ENCODE assay signal across 8 cellular contexts in genomic region chr19:29714953-29715694, GRCh38.
A peak's percentile ranks its signal among the peaks of the same experiment; 100 is the strongest.
DNase-seq lines count a peak whose midpoint lies in the region; ATAC-seq lines count a peak whose summit lies in the region.

TSS of gene C19orf12 (minus strand) at chr19:29715261. CDS start at chr19:29708413, 6,848 bp downstream.

- ATAC-seq in HG02938 (IDR thresholded peaks at IDR 0.05; ENCODE audit: unreplicated experiment): peak; percentile 55

- DNase-seq in activated T-cell treated with anti-CD3 and anti-CD28 coated beads for 1 hour (ENCODE audit: low read depth) (peak; percentile 33), NCI-H2196 (lab: John Stamatoyannopoulos, UW; ENCODE audit: unreplicated experiment) (peak; percentile 53), medulla oblongata (ENCODE audit: extremely low spot score) (peak; percentile 51)
- DNase-seq in activated T-cell treated with anti-CD3 and anti-CD28 coated beads, Interleukin-2, amount 50 U/mL, for 1 hour: no peak
- DNase-seq in activated CD4-positive, alpha-beta T cell treated with anti-CD3 and anti-CD28 coated beads, Interleukin-2, amount 50 U/mL, for 4 hours: peak; percentile 53 to 57
- peak; percentile 51 for DNase-seq in effector CD8-positive, alpha-beta T cell (lab: John Stamatoyannopoulos, UW)
- peak; percentile 30 for DNase-seq in stimulated activated CD8-positive, alpha-beta memory T cell treated with anti-CD3 and anti-CD28 coated beads, Interleukin-12 subunit alpha, Interleukin-12 subunit beta, amount 100 ng/mL, for 24 hours (ENCODE audit: extremely low read depth)
